In the genomic region with DNA sequence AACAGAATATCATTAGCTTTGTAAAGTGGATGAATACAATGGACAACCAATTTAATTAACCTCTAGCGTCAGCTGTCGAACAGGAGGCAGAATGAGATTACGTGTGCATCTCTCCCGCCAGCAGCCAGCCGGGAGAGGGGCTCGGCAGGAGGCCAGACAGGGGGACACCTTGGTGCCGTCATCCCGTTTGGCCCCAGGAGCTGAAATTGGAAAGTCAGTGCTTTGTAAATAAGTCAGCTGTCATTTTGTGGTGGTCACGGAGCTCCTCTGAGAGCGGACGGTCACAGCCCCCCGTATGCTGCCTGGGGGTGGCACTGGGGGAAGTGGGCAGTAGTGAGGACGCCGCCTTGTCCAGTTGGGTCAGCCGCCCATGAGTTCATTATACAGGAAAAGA, we compare ENCODE assay signal across 12 cellular contexts.
"Had no signal": no experiment of that assay in that cellular context is flagged by ENCODE, and none has a peak within 500 bp of the region (broad histone marks: within the 10 kb centered on the region; RNA-seq: fewer than 3 reads in every experiment).

No MANE protein-coding gene starts in this region.

- DNase-seq: activated CD4-positive, alpha-beta memory T cell treated with anti-CD3 and anti-CD28 coated beads for 36 hours; activated CD4-positive, CD25-positive, alpha-beta regulatory T cell treated with anti-CD3 and anti-CD28 coated beads, Interleukin-2, amount 50 U/mL, for 72 hours; anterior cingulate cortex; left ventricle myocardium inferior; mesendoderm; stimulated activated CD4-positive, alpha-beta T cell treated with anti-CD3 and anti-CD28 coated beads, Interleukin-4, amount 100 ng/mL, for 4 hours; stimulated activated naive CD8-positive, alpha-beta T cell treated with anti-CD3 and anti-CD28 coated beads, Interleukin-15, amount 100 ng/mL, for 72 hours had no signal

- H3K27ac ChIP-seq: esophagus muscularis mucosa, left ventricle myocardium inferior, skin epidermis, thoracic aorta, vagina had no signal

- H3K4me3 ChIP-seq: esophagus muscularis mucosa, left ventricle myocardium inferior, skin epidermis, thoracic aorta, vagina had no signal

- H3K27me3 ChIP-seq: esophagus muscularis mucosa, vagina had no signal

- H3K27ac Mint-ChIP-seq: activated CD4-positive, alpha-beta memory T cell treated with anti-CD3 and anti-CD28 coated beads for 36 hours; activated naive CD8-positive, alpha-beta T cell; stimulated activated naive CD8-positive, alpha-beta T cell treated with anti-CD3 and anti-CD28 coated beads, Interleukin-15, amount 100 ng/mL, for 72 hours had no signal

- H3K4me1 ChIP-seq: left ventricle myocardium inferior, vagina had no signal

- H3K27me3 Mint-ChIP-seq: activated CD4-positive, alpha-beta memory T cell treated with anti-CD3 and anti-CD28 coated beads for 36 hours; activated naive CD8-positive, alpha-beta T cell; stimulated activated naive CD8-positive, alpha-beta T cell treated with anti-CD3 and anti-CD28 coated beads, Interleukin-15, amount 100 ng/mL, for 72 hours had no signal

- H3K36me3 Mint-ChIP-seq: activated CD4-positive, alpha-beta memory T cell treated with anti-CD3 and anti-CD28 coated beads for 36 hours had no signal

- H3K4me3 Mint-ChIP-seq: activated CD4-positive, alpha-beta memory T cell treated with anti-CD3 and anti-CD28 coated beads for 36 hours; activated naive CD8-positive, alpha-beta T cell; stimulated activated naive CD8-positive, alpha-beta T cell treated with anti-CD3 and anti-CD28 coated beads, Interleukin-15, amount 100 ng/mL, for 72 hours had no signal

- H3K36me3 ChIP-seq: left ventricle myocardium inferior, vagina had no signal

- H3K9me3 ChIP-seq: esophagus muscularis mucosa, left ventricle myocardium inferior, thoracic aorta, vagina had no signal

- H3K9me3 Mint-ChIP-seq: activated CD4-positive, alpha-beta memory T cell treated with anti-CD3 and anti-CD28 coated beads for 36 hours; stimulated activated naive CD8-positive, alpha-beta T cell treated with anti-CD3 and anti-CD28 coated beads, Interleukin-15, amount 100 ng/mL, for 72 hours had no signal

- ATAC-seq: stimulated activated naive CD8-positive, alpha-beta T cell treated with anti-CD3 and anti-CD28 coated beads, Interleukin-15, amount 100 ng/mL, for 72 hours had no signal
